22 cellular contexts compared by ENCODE assay signal in genomic region chr1:157418231-157418630, GRCh38.
"Had no signal": no experiment of that assay in that cellular context is flagged by ENCODE, and none has a peak within 500 bp of the region (broad histone marks: within the 10 kb centered on the region; RNA-seq: fewer than 3 reads in every experiment).

No MANE protein-coding gene starts in this region.

- ATAC-seq: effector memory CD8-positive, alpha-beta T cell; esophagus mucosa; foreskin keratinocyte; gastrocnemius medialis; gastroesophageal sphincter; heart left ventricle; heart right ventricle had no signal

- H3K4me1 Mint-ChIP-seq: endodermal cell had no signal

- H3K27ac ChIP-seq: colonic mucosa, coronary artery, dorsolateral prefrontal cortex, epithelial cell of prostate, esophagus squamous epithelium, foreskin keratinocyte, gastrocnemius medialis, gastroesophageal sphincter, heart left ventricle, heart right ventricle had no signal

- DNase-seq: colonic mucosa; cortex of kidney; dermis blood vessel endothelial cell; dorsolateral prefrontal cortex; effector CD4-positive, alpha-beta T cell; effector CD8-positive, alpha-beta T cell; effector memory CD4-positive, alpha-beta T cell; effector memory CD8-positive, alpha-beta T cell; endodermal cell; erythroblast; esophagus squamous epithelium; foreskin fibroblast; foreskin keratinocyte; foreskin melanocyte; gastrocnemius medialis; heart left ventricle; heart right ventricle had no signal

- H3K9me3 Mint-ChIP-seq: dendritic cell treated with granulocyte-macrophage colony-stimulating factor and Interleukin-4, amounts not matched to agents 40 ng/mL and 50 ng/mL, for 4 days; effector memory CD8-positive, alpha-beta T cell; endodermal cell had no signal

- H3K9me3 ChIP-seq: colonic mucosa, esophagus squamous epithelium, gastrocnemius medialis, heart left ventricle, heart right ventricle had no signal

- H3K27me3 ChIP-seq: colonic mucosa, esophagus squamous epithelium, foreskin keratinocyte, gastrocnemius medialis, gastroesophageal sphincter had no signal

- H3K4me3 Mint-ChIP-seq: dendritic cell treated with granulocyte-macrophage colony-stimulating factor and Interleukin-4, amounts not matched to agents 40 ng/mL and 50 ng/mL, for 4 days; effector memory CD8-positive, alpha-beta T cell; endodermal cell had no signal

- H3K36me3 ChIP-seq: colonic mucosa, esophagus squamous epithelium, gastrocnemius medialis, gastroesophageal sphincter, heart left ventricle, heart right ventricle had no signal

- H3K4me3 ChIP-seq: colonic mucosa, coronary artery, dorsolateral prefrontal cortex, esophagus squamous epithelium, gastrocnemius medialis, gastroesophageal sphincter, heart left ventricle, heart right ventricle had no signal

- H3K4me1 ChIP-seq: colonic mucosa, esophagus squamous epithelium, foreskin keratinocyte, gastrocnemius medialis, gastroesophageal sphincter, heart left ventricle, heart right ventricle had no signal

- H3K27ac Mint-ChIP-seq: dendritic cell treated with granulocyte-macrophage colony-stimulating factor and Interleukin-4, amounts not matched to agents 40 ng/mL and 50 ng/mL, for 4 days; effector memory CD8-positive, alpha-beta T cell; endodermal cell had no signal
